Comparison of ENCODE assay signal across 24 cellular contexts in genomic region chr12:10283028-10283427, GRCh38. TPM values are rescaled to one million over a fixed set of nuclear protein-coding genes. Genes with fewer than 3 reads are reported as not detected.
DNase-seq lines count a peak whose midpoint lies in the region; ATAC-seq and FAIRE-seq lines count a peak whose summit lies in the region.
"Had no signal": no experiment of that assay in that cellular context is flagged by ENCODE, and none has a peak within 500 bp of the region (broad histone marks: within the 10 kb centered on the region; RNA-seq: fewer than 3 reads in every experiment).

No MANE protein-coding gene starts in this region.

- no peak overlapping the region for H3K27ac ChIP-seq in CD8-positive, alpha-beta memory T cell (ENCODE audit: low read depth, low read length)
- H3K27ac ChIP-seq: C4-2B, coronary artery, sigmoid colon, testis, WERI-Rb-1 had no signal

- POLR2A ChIA-PET in CD8-positive, alpha-beta memory T cell (lab: Charles Lee), result no interaction called here

- H3K4me1 ChIP-seq in CD8-positive, alpha-beta memory T cell (ENCODE audit: insufficient read depth, low read length), result peaks cover 18% of the 10 kb centered on the region
- H3K4me1 ChIP-seq: sigmoid colon, testis had no signal

- H3K27me3 Mint-ChIP-seq in CD8-positive, alpha-beta memory T cell, result peaks cover 0 to 6% of the 10 kb centered on the region in 2 donors
- H3K27me3 Mint-ChIP-seq in immature natural killer cell (ENCODE audit: low read depth in 3 of 3), result peaks cover 2 to 10% (median 7%) of the 10 kb centered on the region in 3 donors

- H3K36me3 ChIP-seq in CD8-positive, alpha-beta memory T cell (ENCODE audit: insufficient read depth, low read length), result no peaks in the 10 kb centered on the region
- H3K36me3 ChIP-seq: sigmoid colon, WERI-Rb-1 had no signal

- no peaks in the 10 kb centered on the region for H3K9me3 ChIP-seq in CD8-positive, alpha-beta memory T cell (ENCODE audit: low read length)
- H3K9me3 ChIP-seq: sigmoid colon, testis had no signal

- no peak for DNase-seq in CD8-positive, alpha-beta memory T cell
- peak; percentile 3 for DNase-seq in HT1080 (ENCODE audit: low read depth)
- DNase-seq in NCI-H2196 treated with DMSO at 0.1 percent for 48 hours (lab: John Stamatoyannopoulos, UW; ENCODE audit: unreplicated experiment), result peak; percentile 18
- DNase-seq in immature natural killer cell, result no peak
- no peak for DNase-seq in HTR-8/SVneo (ENCODE audit: insufficient read length, low spot score)
- no peak for DNase-seq in G401 (ENCODE audit: low spot score)
- DNase-seq: activated effector memory CD4-positive, alpha-beta T cell treated with Interleukin-2 at 50 U/mL for 16 hours; DMS 273 treated with DMSO at 0.1 percent for 48 hours; glutamatergic neuron; H7; left colon; NCI-H1048; NCI-H446 treated with DMSO at 0.1 percent for 48 hours; nephron progenitor cell; sigmoid colon; testis; WERI-Rb-1 had no signal

- FAIRE-seq in HTR-8/SVneo (lab: Jason Lieb, UNC), result no peak
- FAIRE-seq: endometrium, GM12892 had no signal

- peak overlapping the region in 7 of 8 donors; percentile 2 to 74 (median 28) for H3K27ac Mint-ChIP-seq in CD8-positive, alpha-beta memory T cell
- H3K27ac Mint-ChIP-seq in immature natural killer cell, result peak overlapping the region; percentile 72 to 91 (median 88)
- H3K27ac Mint-ChIP-seq: nephron progenitor cell had no signal

- H3K4me3 Mint-ChIP-seq in CD8-positive, alpha-beta memory T cell, result peak overlapping the region in 2 of 7 donors; percentile 21 to 37
- peak overlapping the region; percentile 0 to 58 (median 39) for H3K4me3 Mint-ChIP-seq in immature natural killer cell
- H3K4me3 Mint-ChIP-seq: nephron progenitor cell had no signal

- in situ Hi-C loops in G401 (cut with HindIII; ENCODE audit: low sequenced_read_pairs), result no loop called here

- CTCF ChIA-PET in CD8-positive, alpha-beta memory T cell (lab: Charles Lee), result interaction anchor here (2.0 kb wide), 1 partner anchor 47 kb away, joined by 6 read pairs; no protein-coding TSS in a partner anchor

- no peaks in the 10 kb centered on the region for H3K27me3 ChIP-seq in CD8-positive, alpha-beta memory T cell (ENCODE audit: insufficient read depth, low read length, poor library complexity, severe bottlenecking)
- H3K27me3 ChIP-seq: sigmoid colon, testis had no signal

- peaks cover 45 to 64% (median 58%) of the 10 kb centered on the region in 3 donors for H3K4me1 Mint-ChIP-seq in CD8-positive, alpha-beta memory T cell
- H3K4me1 Mint-ChIP-seq in immature natural killer cell, result peaks cover 82 to 85% of the 10 kb centered on the region in 2 donors
- H3K4me1 Mint-ChIP-seq: nephron progenitor cell had no signal

- H3K9me3 Mint-ChIP-seq in CD8-positive, alpha-beta memory T cell, result peaks cover 0 to 3% (median 0%) of the 10 kb centered on the region in 5 donors
- peaks cover 0 to 4% (median 2%) of the 10 kb centered on the region in 6 donors for H3K9me3 Mint-ChIP-seq in immature natural killer cell
- H3K9me3 Mint-ChIP-seq: nephron progenitor cell had no signal

- peaks cover 0 to 5% (median 0%) of the 10 kb centered on the region in 3 donors for H3K36me3 Mint-ChIP-seq in CD8-positive, alpha-beta memory T cell
- peaks cover 16 to 23% (median 16%) of the 10 kb centered on the region in 3 donors for H3K36me3 Mint-ChIP-seq in immature natural killer cell

- H3K4me3 ChIP-seq in CD8-positive, alpha-beta memory T cell (ENCODE audit: low read length), result no peak overlapping the region
- H3K4me3 ChIP-seq: coronary artery, sigmoid colon, testis had no signal

- ATAC-seq in GM18870 (IDR thresholded peaks at IDR 0.05; ENCODE audit: unreplicated experiment) (no peak), HG03354 (IDR thresholded peaks at IDR 0.05; ENCODE audit: poor library complexity, severe bottlenecking, unreplicated experiment) (no peak)
- ATAC-seq: left colon, Right ventricle myocardium inferior had no signal

RNA-seq across cellular contexts. Expression of gene KLRD1, which starts 24.6 kb away (rescaled TPM):
- 10 to 100 TPM; 65.4 to 70.1 TPM for total RNA-seq in CD8-positive, alpha-beta memory T cell
- 177 TPM for polyA plus RNA-seq in CD8-positive, alpha-beta memory T cell
- under 0.01 TPM in 1 of 2 replicates, not detected in the other for total RNA-seq in HT1080 (2014; rRNA removed; shearing (Covaris generic))
- polyA plus RNA-seq in HT1080 (2015; cell fraction: cytosol; rRNA removed), result not detected in 2 replicates
- polyA plus RNA-seq in HT1080 (2015; cell fraction: nucleus; rRNA removed), result not detected in 2 replicates
- 1,000 to 10,000 TPM; 1,034 to 1,330 (median 1,098) TPM for polyA plus RNA-seq in immature natural killer cell
- not detected in 2 replicates for total RNA-seq in G401 (2014; rRNA removed; shearing (Covaris generic))

Comparison
In these comparisons a context has a peak if more than half of its experiments do, and no peak if none do; other contexts are left out.
1. DNase-seq: peak in HT1080 (single experiment) and NCI-H2196 treated with DMSO at 0.1 percent for 48 hours (single experiment); none in CD8-positive, alpha-beta memory T cell (0 of 5), immature natural killer cell (0 of 3), HTR-8/SVneo (single experiment) and G401 (single experiment).
2. RNA of gene KLRD1, which starts 24.6 kb away (total RNA-seq): 65.4 to 70.1 TPM in CD8-positive, alpha-beta memory T cell; under 0.01 TPM in HT1080 and not detected in G401; every median in the first group is over 10 times any median in the second.